8 cellular contexts compared by ENCODE assay signal in genomic region chr10:132387723-132388210, GRCh38. TPM values are rescaled to one million over a fixed set of nuclear protein-coding genes. Genes with fewer than 3 reads are reported as not detected.
DNase-seq lines count a peak whose midpoint lies in the region; ATAC-seq and TF ChIP-seq lines count a peak whose summit lies in the region.

No MANE protein-coding gene starts in this region.

- H3K4me1 Mint-ChIP-seq in activated naive CD4-positive, alpha-beta T cell treated with anti-CD3 and anti-CD28 coated beads, Interleukin-2, amount 50 U/mL, for 24 hours: peaks cover 3% of the 10 kb centered on the region

- peaks cover 10% of the 10 kb centered on the region for H3K27me3 ChIP-seq in left ventricle myocardium inferior (ENCODE audit: low read depth)

- ATAC-seq in HG03439 (IDR thresholded peaks at IDR 0.05; ENCODE audit: unreplicated experiment) (peak; percentile 38), SK-N-SH treated with all-trans-retinoic acid at 6 μM for 48 hours (peak; percentile 70), HG03025 (IDR thresholded peaks at IDR 0.05; ENCODE audit: low FRiP score, unreplicated experiment) (no peak), GM21576 (IDR thresholded peaks at IDR 0.05; ENCODE audit: unreplicated experiment) (no peak)

- no peaks in the 10 kb centered on the region for H3K36me3 ChIP-seq in left ventricle myocardium inferior

- H3K27ac Mint-ChIP-seq in activated naive CD4-positive, alpha-beta T cell treated with anti-CD3 and anti-CD28 coated beads, Interleukin-2, amount 50 U/mL, for 24 hours: peak overlapping the region; percentile 96

- peak overlapping the region; percentile 39 for H3K27ac ChIP-seq in left ventricle myocardium inferior (replicated peaks)

- H3K9me3 Mint-ChIP-seq in activated naive CD4-positive, alpha-beta T cell treated with anti-CD3 and anti-CD28 coated beads, Interleukin-2, amount 50 U/mL, for 24 hours: no peaks in the 10 kb centered on the region

- TF ChIP-seq CTCF in GM12875 (IDR thresholded peaks at IDR 0.05; ENCODE audit: borderline replicate concordance, insufficient read depth, low read depth, low read length) (peak; percentile 71), left ventricle myocardium inferior (IDR thresholded peaks at IDR 0.05; ENCODE audit: borderline replicate concordance) (peak; percentile 66)

- H3K4me3 ChIP-seq in GM12875 (ENCODE audit: low read depth, low read length) (no peak overlapping the region), left ventricle myocardium inferior (peak overlapping the region; percentile 15)

- intact Hi-C loops in left ventricle myocardium inferior (cut with micrococcal nuclease): no loop called here

- no peaks in the 10 kb centered on the region for H3K27me3 Mint-ChIP-seq in activated naive CD4-positive, alpha-beta T cell treated with anti-CD3 and anti-CD28 coated beads, Interleukin-2, amount 50 U/mL, for 24 hours

- peak; percentile 73 for DNase-seq in left ventricle myocardium inferior
- peak; percentile 75 for DNase-seq in stimulated activated CD4-positive, alpha-beta T cell treated with anti-CD3 and anti-CD28 coated beads, Interleukin-12 subunit alpha, Interleukin-12 subunit beta, amount 100 ng/mL, for 4 hours

- no peaks in the 10 kb centered on the region for H3K9me3 ChIP-seq in left ventricle myocardium inferior (replicated peaks)

- H3K4me1 ChIP-seq in left ventricle myocardium inferior: peaks cover 12% of the 10 kb centered on the region

- H3K4me3 Mint-ChIP-seq in activated naive CD4-positive, alpha-beta T cell treated with anti-CD3 and anti-CD28 coated beads, Interleukin-2, amount 50 U/mL, for 24 hours: peak overlapping the region; percentile 12

- no peaks in the 10 kb centered on the region for H3K36me3 Mint-ChIP-seq in activated naive CD4-positive, alpha-beta T cell treated with anti-CD3 and anti-CD28 coated beads, Interleukin-2, amount 50 U/mL, for 24 hours

TF ChIP-seq in SK-N-SH treated with all-trans-retinoic acid at 6 μM for 48 hours, 23 proteins besides CTCF, POLR2A, EP300 and RAD21:
- TF ChIP-seq ESRRG (CRISPR knock-in tag; IDR thresholded peaks at IDR 0.05): no peak
- TF ChIP-seq TOX (CRISPR knock-in tag; IDR thresholded peaks at IDR 0.05; ENCODE audit: borderline replicate concordance): no peak
- no peak for TF ChIP-seq ZNF565 (CRISPR knock-in tag; conservative IDR thresholded peaks at IDR 0.05; ENCODE audit: low read depth)
- no peak for TF ChIP-seq CSRNP3 (CRISPR knock-in tag; IDR thresholded peaks at IDR 0.05)
- no peak for TF ChIP-seq ZNF8 (CRISPR knock-in tag; IDR thresholded peaks at IDR 0.05)
- TF ChIP-seq PATZ1 (CRISPR knock-in tag; IDR thresholded peaks at IDR 0.05; ENCODE audit: borderline replicate concordance): no peak
- TF ChIP-seq CSDC2 (CRISPR knock-in tag; IDR thresholded peaks at IDR 0.05): no peak
- TF ChIP-seq GLIS3 (CRISPR knock-in tag; IDR thresholded peaks at IDR 0.05): no peak
- TF ChIP-seq CREB5 (CRISPR knock-in tag; IDR thresholded peaks at IDR 0.05; ENCODE audit: low read depth): no peak

RNA-seq across cellular contexts. Expression of gene PWWP2B, which starts 9.2 kb away (rescaled TPM):
- total RNA-seq in left ventricle myocardium inferior: 17.2 TPM

RNA-seq across cellular contexts. Expression of gene LRRC27, which starts 55.8 kb away (rescaled TPM):
- total RNA-seq in left ventricle myocardium inferior: 3.8 TPM

Comparison
In these comparisons a context has a peak if more than half of its experiments do, and no peak if none do; other contexts are left out.
1. ATAC-seq: peak in HG03439 (single experiment) and SK-N-SH treated with all-trans-retinoic acid at 6 μM for 48 hours (single experiment); none in HG03025 (single experiment) and GM21576 (single experiment).